In the genomic region with DNA sequence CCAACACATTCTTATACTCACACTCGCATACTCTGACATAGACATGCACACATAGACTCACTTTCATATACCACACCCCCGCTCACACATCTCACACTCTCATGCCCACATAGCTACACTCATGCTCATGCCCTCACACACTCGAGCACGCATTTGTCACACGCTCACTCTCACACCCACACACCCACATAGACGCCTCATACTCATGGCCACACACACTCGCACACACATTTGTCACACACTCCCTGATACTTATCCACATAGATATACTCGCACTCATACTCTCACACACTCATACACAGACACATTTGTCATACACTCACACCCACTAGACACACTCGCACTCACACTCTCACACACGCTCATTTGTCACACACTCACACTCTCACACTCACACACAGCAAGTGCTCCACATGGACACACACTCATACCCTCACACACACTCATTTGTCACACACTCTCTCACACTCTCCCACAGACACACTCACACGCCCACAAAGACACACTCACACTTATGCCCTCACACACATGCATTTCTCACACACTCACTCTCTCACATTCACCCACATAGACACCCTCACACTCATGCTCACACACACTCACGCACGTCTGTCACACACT, we compare ENCODE assay signal across 24 cellular contexts. TPM values are rescaled to one million over a fixed set of nuclear protein-coding genes. Genes with fewer than 3 reads are reported as not detected.
"Had no signal": no experiment of that assay in that cellular context is flagged by ENCODE, and none has a peak within 500 bp of the region (broad histone marks: within the 10 kb centered on the region; RNA-seq: fewer than 3 reads in every experiment).

No MANE protein-coding gene starts in this region.

- H3K79me2 ChIP-seq: hepatocyte had no signal

- FAIRE-seq: colon had no signal

- H3K27me3 ChIP-seq: esophagus muscularis mucosa, hepatocyte, neutrophil, tibial artery, upper lobe of left lung, vagina had no signal

- H3K27me3 Mint-ChIP-seq: dendritic cell treated with granulocyte-macrophage colony-stimulating factor and Interleukin-4, amounts not matched to agents 40 ng/mL and 50 ng/mL, for 4 days; effector memory CD8-positive, alpha-beta T cell; naive B cell had no signal

- H3K27ac ChIP-seq: epithelial cell of prostate, esophagus muscularis mucosa, hepatocyte, neutrophil, tibial artery, upper lobe of left lung, vagina had no signal

- H3K4me3 Mint-ChIP-seq: dendritic cell treated with granulocyte-macrophage colony-stimulating factor and Interleukin-4, amounts not matched to agents 40 ng/mL and 50 ng/mL, for 4 days; effector memory CD8-positive, alpha-beta T cell; naive B cell; nephron progenitor cell had no signal

- H3K27ac Mint-ChIP-seq: dendritic cell treated with granulocyte-macrophage colony-stimulating factor and Interleukin-4, amounts not matched to agents 40 ng/mL and 50 ng/mL, for 4 days; effector memory CD8-positive, alpha-beta T cell; naive B cell; nephron progenitor cell had no signal

- H3K36me3 Mint-ChIP-seq: naive B cell had no signal

- H3K4me2 ChIP-seq: hepatocyte, smooth muscle cell had no signal

- H3K36me3 ChIP-seq: esophagus muscularis mucosa, neutrophil, tibial artery, upper lobe of left lung, vagina had no signal

- H3K9me3 ChIP-seq: esophagus muscularis mucosa, neutrophil, tibial artery, upper lobe of left lung, vagina had no signal

- H3K4me3 ChIP-seq: esophagus muscularis mucosa, hepatocyte, lung, smooth muscle cell, tibial artery, upper lobe of left lung, vagina had no signal

- ATAC-seq: effector memory CD8-positive, alpha-beta T cell; left colon; left ventricle myocardium superior; stimulated activated naive CD8-positive, alpha-beta T cell treated with anti-CD3 and anti-CD28 coated beads, Interleukin-15, Interleukin-2, amounts not matched to agents 100 U/mL and 50 U/mL, for 24 hours had no signal

- H3K4me1 Mint-ChIP-seq: naive B cell had no signal

- H2AFZ ChIP-seq: hepatocyte had no signal

- DNase-seq: effector memory CD8-positive, alpha-beta T cell; foreskin fibroblast; left colon; left ventricle myocardium superior; mesendoderm; naive B cell; nephron progenitor cell; stimulated activated CD4-positive, alpha-beta T cell treated with anti-CD3 and anti-CD28 coated beads, Interleukin-2, amount 100 ng/mL, for 48 hours; stimulated activated naive CD8-positive, alpha-beta T cell treated with anti-CD3 and anti-CD28 coated beads, Interleukin-15, Interleukin-2, amounts not matched to agents 100 U/mL and 50 U/mL, for 24 hours; tibial artery; upper lobe of left lung had no signal

- H3K9me3 Mint-ChIP-seq: effector memory CD8-positive, alpha-beta T cell; naive B cell; nephron progenitor cell had no signal

RNA-seq across cellular contexts. Expression of gene TNP1, which starts 50.9 kb away (rescaled TPM):
- total RNA-seq: esophagus muscularis mucosa, hepatocyte, kidney epithelial cell, left colon, left ventricle myocardium superior, lung, osteoblast, pulmonary artery endothelial cell, smooth muscle cell, temporal lobe, upper lobe of left lung, vagina had no signal
- polyA plus RNA-seq: hepatocyte, lung, smooth muscle cell had no signal
